In the genomic region with DNA sequence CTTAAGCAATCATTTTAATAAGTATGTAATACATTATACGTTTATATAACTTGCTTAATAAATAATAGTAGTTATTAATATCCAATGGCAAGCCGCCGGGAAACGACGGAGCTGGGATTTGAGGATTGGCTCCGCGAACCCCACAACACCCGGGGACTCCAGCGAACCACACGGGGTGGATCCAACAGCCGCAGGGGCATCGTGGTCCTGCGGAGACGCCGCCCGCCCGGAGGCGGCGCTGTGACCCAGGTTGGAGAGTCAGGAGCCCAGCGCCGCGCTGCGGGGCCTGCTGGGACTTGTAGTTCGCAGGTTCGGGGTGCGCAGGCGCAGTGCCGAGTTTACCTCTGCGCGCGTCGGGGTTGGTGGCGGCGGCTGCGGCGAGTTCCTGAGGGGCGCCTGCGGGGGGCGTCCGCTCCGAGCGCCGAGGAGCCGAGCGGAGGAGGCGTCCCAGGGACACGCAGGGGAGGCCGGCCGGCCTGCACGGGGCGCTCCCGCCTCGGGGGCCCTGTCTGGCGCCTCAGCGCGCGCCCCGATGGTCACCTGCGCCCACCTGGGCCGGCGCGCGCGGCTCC, we compare ENCODE assay signal across 1 cellular context.
TF ChIP-seq lines count a peak whose summit lies in the region.

A gene (plus strand): TSS at position 329 of the 572 bp plus-strand sequence. CDS start 204 bp downstream, at position 533.

TF ChIP-seq in K562, 482 proteins besides CTCF, POLR2A, EP300 and RAD21 (continued from another document and continues in another):
- TF ChIP-seq CBX5 (IDR thresholded peaks at IDR 0.05; ENCODE audit: borderline replicate concordance, low read depth) (0 out of 2 replicates have a peak, but pooled peaks have one; percentile 29), WHSC1 (IDR thresholded peaks at IDR 0.05; ENCODE audit: low read length) (no peak), ARID1B (IDR thresholded peaks at IDR 0.05) (no peak), RB1 (IDR thresholded peaks at IDR 0.05; ENCODE audit: low read depth) (peak; percentile 97), ZNF3 (CRISPR knock-in tag; IDR thresholded peaks at IDR 0.05) (no peak), HOXB6 (CRISPR knock-in tag; IDR thresholded peaks at IDR 0.05; ENCODE audit: borderline replicate concordance) (no peak), SOX6 (IDR thresholded peaks at IDR 0.05) (peak; percentile 48; the same call in 1 of the 2 replicates), NR4A1 (CRISPR knock-in tag; IDR thresholded peaks at IDR 0.05) (no peak), NR4A1 (tag; IDR thresholded peaks at IDR 0.05) (no peak), PHF8 (IDR thresholded peaks at IDR 0.05; ENCODE audit: borderline replicate concordance, low read length) (peak; percentile 80; the same call in 1 of the 2 replicates), ZNF174 (CRISPR knock-in tag; IDR thresholded peaks at IDR 0.05) (0 out of 2 replicates have a peak, but pooled peaks have one; percentile 24), ZNF668 (CRISPR knock-in tag; IDR thresholded peaks at IDR 0.05) (no peak), MTA3 (IDR thresholded peaks at IDR 0.05; ENCODE audit: borderline replicate concordance) (peak; percentile 84; the same call in 1 of the 2 replicates), ZNF12 (CRISPR knock-in tag; IDR thresholded peaks at IDR 0.05) (no peak), MYBL2 (IDR thresholded peaks at IDR 0.05; ENCODE audit: low read depth) (no peak), MYBL2 (CRISPR knock-in tag; IDR thresholded peaks at IDR 0.05; ENCODE audit: borderline replicate concordance) (no peak), ZNF311 (CRISPR knock-in tag; IDR thresholded peaks at IDR 0.05) (no peak), OTX1 (CRISPR knock-in tag; IDR thresholded peaks at IDR 0.05) (no peak), CAMTA2 (CRISPR knock-in tag; conservative IDR thresholded peaks at IDR 0.05) (no peak), U2AF2 (optimal IDR thresholded peaks at IDR 0.05; ENCODE audit: low read depth, low read length) (no peak), C11orf30 (IDR thresholded peaks at IDR 0.05; ENCODE audit: low read depth) (no peak; the same call in 1 of the 2 replicates), CSDE1 (IDR thresholded peaks at IDR 0.05) (no peak), FOXA1 (IDR thresholded peaks at IDR 0.05; ENCODE audit: borderline replicate concordance) (no peak), CTBP1 (IDR thresholded peaks at IDR 0.05; ENCODE audit: borderline replicate concordance) (peak; percentile 94), ZC3H11A (IDR thresholded peaks at IDR 0.05; ENCODE audit: low read depth, low read length) (no peak; the same call in 1 of the 2 replicates), CREB1 (IDR thresholded peaks at IDR 0.05) (peak; percentile 79), CREB1 (CRISPR knock-in tag; IDR thresholded peaks at IDR 0.05) (peak; percentile 90), SRF (CRISPR knock-in tag; IDR thresholded peaks at IDR 0.05) (peak in 1 of 2 experiments; percentile 79; a peak in 1 of 4 replicates), KDM4B (IDR thresholded peaks at IDR 0.05; ENCODE audit: borderline replicate concordance in 2 of 2, low read depth in 1 of 2) (0 out of 4 replicates have a peak, but pooled peaks of 1 of the 2 experiments have one; percentile 33), STAT5B (CRISPR knock-in tag; IDR thresholded peaks at IDR 0.05) (no peak), ZNF444 (CRISPR knock-in tag; IDR thresholded peaks at IDR 0.05) (no peak), SREBF2 (CRISPR knock-in tag; IDR thresholded peaks at IDR 0.05) (no peak), SMARCE1 (IDR thresholded peaks at IDR 0.05) (no peak), RFX5 (IDR thresholded peaks at IDR 0.05; ENCODE audit: low read depth, low read length) (no peak), CEBPB (tag; IDR thresholded peaks at IDR 0.05) (0 out of 2 replicates have a peak, but pooled peaks have one; percentile 9), PHTF2 (CRISPR knock-in tag; IDR thresholded peaks at IDR 0.05) (no peak), HNRNPH1 (optimal IDR thresholded peaks at IDR 0.05; ENCODE audit: low read depth, low read length) (no peak), JUND (IDR thresholded peaks at IDR 0.05; ENCODE audit: borderline replicate concordance, low read depth, low read length) (peak; percentile 79), JUND (tag; IDR thresholded peaks at IDR 0.05; ENCODE audit: borderline replicate concordance, low read depth, low read length) (no peak; the same call in 2 of the 3 replicates), MTA1 (IDR thresholded peaks at IDR 0.05; ENCODE audit: borderline replicate concordance) (0 out of 2 replicates have a peak, but pooled peaks have one; percentile 39)
- TF ChIP-seq, protein P1, sequence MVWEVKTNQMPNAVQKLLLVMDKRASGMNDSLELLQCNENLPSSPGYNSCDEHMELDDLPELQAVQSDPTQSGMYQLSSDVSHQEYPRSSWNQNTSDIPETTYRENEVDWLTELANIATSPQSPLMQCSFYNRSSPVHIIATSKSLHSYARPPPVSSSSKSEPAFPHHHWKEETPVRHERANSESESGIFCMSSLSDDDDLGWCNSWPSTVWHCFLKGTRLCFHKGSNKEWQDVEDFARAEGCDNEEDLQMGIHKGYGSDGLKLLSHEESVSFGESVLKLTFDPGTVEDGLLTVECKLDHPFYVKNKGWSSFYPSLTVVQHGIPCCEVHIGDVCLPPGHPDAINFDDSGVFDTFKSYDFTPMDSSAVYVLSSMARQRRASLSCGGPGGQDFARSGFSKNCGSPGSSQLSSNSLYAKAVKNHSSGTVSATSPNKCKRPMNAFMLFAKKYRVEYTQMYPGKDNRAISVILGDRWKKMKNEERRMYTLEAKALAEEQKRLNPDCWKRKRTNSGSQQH (CRISPR knock-in tag; IDR thresholded peaks at IDR 0.05) = no peak
- TF ChIP-seq, protein P2, sequence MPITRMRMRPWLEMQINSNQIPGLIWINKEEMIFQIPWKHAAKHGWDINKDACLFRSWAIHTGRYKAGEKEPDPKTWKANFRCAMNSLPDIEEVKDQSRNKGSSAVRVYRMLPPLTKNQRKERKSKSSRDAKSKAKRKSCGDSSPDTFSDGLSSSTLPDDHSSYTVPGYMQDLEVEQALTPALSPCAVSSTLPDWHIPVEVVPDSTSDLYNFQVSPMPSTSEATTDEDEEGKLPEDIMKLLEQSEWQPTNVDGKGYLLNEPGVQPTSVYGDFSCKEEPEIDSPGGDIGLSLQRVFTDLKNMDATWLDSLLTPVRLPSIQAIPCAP (CRISPR knock-in tag; IDR thresholded peaks at IDR 0.05; ENCODE audit: borderline replicate concordance) = no peak
- TF ChIP-seq, protein P3, sequence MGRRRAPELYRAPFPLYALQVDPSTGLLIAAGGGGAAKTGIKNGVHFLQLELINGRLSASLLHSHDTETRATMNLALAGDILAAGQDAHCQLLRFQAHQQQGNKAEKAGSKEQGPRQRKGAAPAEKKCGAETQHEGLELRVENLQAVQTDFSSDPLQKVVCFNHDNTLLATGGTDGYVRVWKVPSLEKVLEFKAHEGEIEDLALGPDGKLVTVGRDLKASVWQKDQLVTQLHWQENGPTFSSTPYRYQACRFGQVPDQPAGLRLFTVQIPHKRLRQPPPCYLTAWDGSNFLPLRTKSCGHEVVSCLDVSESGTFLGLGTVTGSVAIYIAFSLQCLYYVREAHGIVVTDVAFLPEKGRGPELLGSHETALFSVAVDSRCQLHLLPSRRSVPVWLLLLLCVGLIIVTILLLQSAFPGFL (CRISPR knock-in tag; IDR thresholded peaks at IDR 0.05) = no peak
- TF ChIP-seq, protein P4, sequence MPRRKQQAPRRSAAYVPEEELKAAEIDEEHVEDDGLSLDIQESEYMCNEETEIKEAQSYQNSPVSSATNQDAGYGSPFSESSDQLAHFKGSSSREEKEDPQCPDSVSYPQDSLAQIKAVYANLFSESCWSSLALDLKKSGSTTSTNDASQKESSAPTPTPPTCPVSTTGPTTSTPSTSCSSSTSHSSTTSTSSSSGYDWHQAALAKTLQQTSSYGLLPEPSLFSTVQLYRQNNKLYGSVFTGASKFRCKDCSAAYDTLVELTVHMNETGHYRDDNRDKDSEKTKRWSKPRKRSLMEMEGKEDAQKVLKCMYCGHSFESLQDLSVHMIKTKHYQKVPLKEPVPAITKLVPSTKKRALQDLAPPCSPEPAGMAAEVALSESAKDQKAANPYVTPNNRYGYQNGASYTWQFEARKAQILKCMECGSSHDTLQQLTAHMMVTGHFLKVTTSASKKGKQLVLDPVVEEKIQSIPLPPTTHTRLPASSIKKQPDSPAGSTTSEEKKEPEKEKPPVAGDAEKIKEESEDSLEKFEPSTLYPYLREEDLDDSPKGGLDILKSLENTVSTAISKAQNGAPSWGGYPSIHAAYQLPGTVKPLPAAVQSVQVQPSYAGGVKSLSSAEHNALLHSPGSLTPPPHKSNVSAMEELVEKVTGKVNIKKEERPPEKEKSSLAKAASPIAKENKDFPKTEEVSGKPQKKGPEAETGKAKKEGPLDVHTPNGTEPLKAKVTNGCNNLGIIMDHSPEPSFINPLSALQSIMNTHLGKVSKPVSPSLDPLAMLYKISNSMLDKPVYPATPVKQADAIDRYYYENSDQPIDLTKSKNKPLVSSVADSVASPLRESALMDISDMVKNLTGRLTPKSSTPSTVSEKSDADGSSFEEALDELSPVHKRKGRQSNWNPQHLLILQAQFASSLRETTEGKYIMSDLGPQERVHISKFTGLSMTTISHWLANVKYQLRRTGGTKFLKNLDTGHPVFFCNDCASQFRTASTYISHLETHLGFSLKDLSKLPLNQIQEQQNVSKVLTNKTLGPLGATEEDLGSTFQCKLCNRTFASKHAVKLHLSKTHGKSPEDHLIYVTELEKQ (CRISPR knock-in tag; IDR thresholded peaks at IDR 0.05) = no peak
- TF ChIP-seq, protein P5, sequence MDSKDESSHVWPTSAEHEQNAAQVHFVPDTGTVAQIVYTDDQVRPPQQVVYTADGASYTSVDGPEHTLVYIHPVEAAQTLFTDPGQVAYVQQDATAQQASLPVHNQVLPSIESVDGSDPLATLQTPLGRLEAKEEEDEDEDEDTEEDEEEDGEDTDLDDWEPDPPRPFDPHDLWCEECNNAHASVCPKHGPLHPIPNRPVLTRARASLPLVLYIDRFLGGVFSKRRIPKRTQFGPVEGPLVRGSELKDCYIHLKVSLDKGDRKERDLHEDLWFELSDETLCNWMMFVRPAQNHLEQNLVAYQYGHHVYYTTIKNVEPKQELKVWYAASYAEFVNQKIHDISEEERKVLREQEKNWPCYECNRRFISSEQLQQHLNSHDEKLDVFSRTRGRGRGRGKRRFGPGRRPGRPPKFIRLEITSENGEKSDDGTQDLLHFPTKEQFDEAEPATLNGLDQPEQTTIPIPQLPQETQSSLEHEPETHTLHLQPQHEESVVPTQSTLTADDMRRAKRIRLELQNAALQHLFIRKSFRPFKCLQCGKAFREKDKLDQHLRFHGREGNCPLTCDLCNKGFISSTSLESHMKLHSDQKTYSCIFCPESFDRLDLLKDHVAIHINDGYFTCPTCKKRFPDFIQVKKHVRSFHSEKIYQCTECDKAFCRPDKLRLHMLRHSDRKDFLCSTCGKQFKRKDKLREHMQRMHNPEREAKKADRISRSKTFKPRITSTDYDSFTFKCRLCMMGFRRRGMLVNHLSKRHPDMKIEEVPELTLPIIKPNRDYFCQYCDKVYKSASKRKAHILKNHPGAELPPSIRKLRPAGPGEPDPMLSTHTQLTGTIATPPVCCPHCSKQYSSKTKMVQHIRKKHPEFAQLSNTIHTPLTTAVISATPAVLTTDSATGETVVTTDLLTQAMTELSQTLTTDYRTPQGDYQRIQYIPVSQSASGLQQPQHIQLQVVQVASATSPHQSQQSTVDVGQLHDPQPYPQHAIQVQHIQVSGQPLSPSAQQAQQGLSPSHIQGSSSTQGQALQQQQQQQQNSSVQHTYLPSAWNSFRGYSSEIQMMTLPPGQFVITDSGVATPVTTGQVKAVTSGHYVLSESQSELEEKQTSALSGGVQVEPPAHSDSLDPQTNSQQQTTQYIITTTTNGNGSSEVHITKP (IDR thresholded peaks at IDR 0.05; ENCODE audit: partially characterized antibody) = peak; percentile 66
- TF ChIP-seq, protein P6, sequence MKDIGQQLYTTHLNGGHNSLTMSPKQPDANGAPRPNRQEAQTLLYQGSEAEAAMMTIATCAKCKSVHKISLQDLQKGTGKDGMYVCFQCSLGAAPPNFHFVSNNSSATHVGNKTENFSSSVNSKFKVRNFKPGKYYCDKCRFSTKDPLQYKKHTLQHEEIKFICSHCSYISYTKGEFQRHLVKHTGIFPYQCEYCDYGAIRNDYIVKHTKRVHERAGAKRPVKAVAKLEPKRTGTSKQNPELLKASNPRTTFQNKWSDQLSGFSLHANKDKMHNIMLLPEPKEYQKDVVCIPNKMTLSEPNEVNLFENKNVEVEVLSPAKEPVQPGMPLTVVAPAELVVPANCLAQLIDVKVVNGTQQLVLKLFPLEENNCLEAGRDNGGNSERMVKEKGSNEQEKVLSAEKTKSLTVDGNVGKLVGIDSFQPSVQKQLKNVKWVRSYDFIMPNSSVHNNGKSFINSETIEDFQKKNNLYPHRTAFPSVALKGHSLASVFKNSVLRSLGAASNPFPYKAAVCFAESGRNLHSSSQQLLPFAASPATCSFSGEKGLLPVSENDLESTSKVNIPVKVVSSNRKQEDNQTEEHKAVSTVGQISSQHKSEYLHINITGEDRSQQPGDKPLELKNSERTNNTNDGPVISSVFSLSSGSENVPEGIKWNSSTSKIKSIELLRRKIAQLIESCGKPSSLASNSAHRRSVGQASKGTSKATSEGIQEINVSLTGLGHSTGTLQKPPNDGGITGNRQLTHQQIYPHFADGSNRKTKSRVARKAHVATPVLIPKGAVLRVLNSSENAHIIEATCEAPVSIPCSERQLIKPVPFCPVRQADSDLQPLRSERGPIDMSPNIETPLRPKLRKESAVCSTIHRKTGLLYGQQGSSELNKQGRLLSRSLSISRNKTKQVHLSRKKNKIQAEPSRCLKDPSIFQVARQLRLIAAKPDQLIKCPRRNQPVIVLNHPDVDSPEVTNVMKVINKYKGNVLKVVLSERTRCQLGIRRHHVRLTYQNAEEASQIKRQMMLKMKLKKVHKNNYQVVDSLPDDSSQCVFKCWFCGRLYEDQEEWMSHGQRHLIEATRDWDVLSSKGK (CRISPR knock-in tag; IDR thresholded peaks at IDR 0.05) = no peak
- TF ChIP-seq, protein P7, sequence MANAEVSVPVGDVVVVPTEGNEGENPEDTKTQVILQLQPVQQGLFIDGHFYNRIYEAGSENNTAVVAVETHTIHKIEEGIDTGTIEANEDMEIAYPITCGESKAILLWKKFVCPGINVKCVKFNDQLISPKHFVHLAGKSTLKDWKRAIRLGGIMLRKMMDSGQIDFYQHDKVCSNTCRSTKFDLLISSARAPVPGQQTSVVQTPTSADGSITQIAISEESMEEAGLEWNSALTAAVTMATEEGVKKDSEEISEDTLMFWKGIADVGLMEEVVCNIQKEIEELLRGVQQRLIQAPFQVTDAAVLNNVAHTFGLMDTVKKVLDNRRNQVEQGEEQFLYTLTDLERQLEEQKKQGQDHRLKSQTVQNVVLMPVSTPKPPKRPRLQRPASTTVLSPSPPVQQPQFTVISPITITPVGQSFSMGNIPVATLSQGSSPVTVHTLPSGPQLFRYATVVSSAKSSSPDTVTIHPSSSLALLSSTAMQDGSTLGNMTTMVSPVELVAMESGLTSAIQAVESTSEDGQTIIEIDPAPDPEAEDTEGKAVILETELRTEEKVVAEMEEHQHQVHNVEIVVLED (CRISPR knock-in tag; IDR thresholded peaks at IDR 0.05) = peak; percentile 91
- TF ChIP-seq, protein P8, sequence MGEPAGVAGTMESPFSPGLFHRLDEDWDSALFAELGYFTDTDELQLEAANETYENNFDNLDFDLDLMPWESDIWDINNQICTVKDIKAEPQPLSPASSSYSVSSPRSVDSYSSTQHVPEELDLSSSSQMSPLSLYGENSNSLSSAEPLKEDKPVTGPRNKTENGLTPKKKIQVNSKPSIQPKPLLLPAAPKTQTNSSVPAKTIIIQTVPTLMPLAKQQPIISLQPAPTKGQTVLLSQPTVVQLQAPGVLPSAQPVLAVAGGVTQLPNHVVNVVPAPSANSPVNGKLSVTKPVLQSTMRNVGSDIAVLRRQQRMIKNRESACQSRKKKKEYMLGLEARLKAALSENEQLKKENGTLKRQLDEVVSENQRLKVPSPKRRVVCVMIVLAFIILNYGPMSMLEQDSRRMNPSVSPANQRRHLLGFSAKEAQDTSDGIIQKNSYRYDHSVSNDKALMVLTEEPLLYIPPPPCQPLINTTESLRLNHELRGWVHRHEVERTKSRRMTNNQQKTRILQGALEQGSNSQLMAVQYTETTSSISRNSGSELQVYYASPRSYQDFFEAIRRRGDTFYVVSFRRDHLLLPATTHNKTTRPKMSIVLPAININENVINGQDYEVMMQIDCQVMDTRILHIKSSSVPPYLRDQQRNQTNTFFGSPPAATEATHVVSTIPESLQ (CRISPR knock-in tag; IDR thresholded peaks at IDR 0.05) = no peak
